Comparison of ENCODE assay signal across 22 cellular contexts in genomic region chr12:24749171-24749570, GRCh38.
"Had no signal": no experiment of that assay in that cellular context is flagged by ENCODE, and none has a peak within 500 bp of the region (broad histone marks: within the 10 kb centered on the region; RNA-seq: fewer than 3 reads in every experiment).

No MANE protein-coding gene starts in this region.

- H3K27ac ChIP-seq: SJSA1, SK-N-MC had no signal

- H3K36me3 ChIP-seq: MG63, SJSA1 had no signal

- H3K27me3 ChIP-seq: MG63, SJSA1 had no signal

- DNase-seq: Karpas-422, KG1, MG63, NCI-H1092, NCI-H1105 treated with DMSO at 0.1 percent for 48 hours, NCI-H1417 treated with DMSO at 0.1 percent for 48 hours, NCI-H146, NCI-H1694 treated with DMSO at 0.1 percent for 48 hours, NCI-H1930, NCI-H2081, NCI-H2107, NCI-H2227 treated with DMSO at 0.1 percent for 48 hours, NCI-H524 treated with DMSO at 0.1 percent for 48 hours, NCI-H69, NCI-H774, Right ventricle myocardium superior, RPMI8226, SIG-M5 had no signal

- FAIRE-seq: HepG2, RCC 7860 had no signal

- H3K9me3 ChIP-seq: MG63, SJSA1 had no signal

- H3K4me3 ChIP-seq: MG63, SJSA1, SK-N-MC had no signal

- ATAC-seq: HepG2 had no signal
